8 cellular contexts compared by ENCODE assay signal in genomic region chr1:202926578-202927491, GRCh38. TPM values are rescaled to one million over a fixed set of nuclear protein-coding genes. Genes with fewer than 3 reads are reported as not detected.
A peak's percentile ranks its signal among the peaks of the same experiment; 100 is the strongest.
DNase-seq lines count a peak whose midpoint lies in the region; ATAC-seq and TF ChIP-seq lines count a peak whose summit lies in the region.

KLHL12 (minus strand) TSS chr1:202927234; CDS start chr1:202925162, 2,072 bp downstream.

- H3K27me3 Mint-ChIP-seq in dendritic cell treated with granulocyte-macrophage colony-stimulating factor and Interleukin-4, amounts not matched to agents 40 ng/mL and 50 ng/mL, for 4 days = peaks cover 3% of the 10 kb centered on the region

- no peaks in the 10 kb centered on the region for H3K27me3 ChIP-seq in left lung

- peaks cover 0 to 14% of the 10 kb centered on the region in 2 donors for H3K36me3 ChIP-seq in left lung

- peak within 1 kb of the TSS; percentile 91 for H3K4me3 Mint-ChIP-seq in dendritic cell treated with granulocyte-macrophage colony-stimulating factor and Interleukin-4, amounts not matched to agents 40 ng/mL and 50 ng/mL, for 4 days

- peak; percentile 46 to 63 for TF ChIP-seq CTCF in left lung (IDR thresholded peaks at IDR 0.05)

- H3K4me3 ChIP-seq in left lung = peak within 1 kb of the TSS; percentile 61 to 90

- DNase-seq in CD1c-positive myeloid dendritic cell (ENCODE audit: extremely low spot score) (peak; percentile 98), NCI-H748 treated with DMSO at 0.1 percent for 48 hours (lab: John Stamatoyannopoulos, UW) (peak; percentile 83), left lung (peak; percentile 97 to 99)
- peak; percentile 91 to 94 for DNase-seq in activated CD4-positive, alpha-beta T cell treated with anti-CD3 and anti-CD28 coated beads, Interleukin-2, amount 50 U/mL, for 24 hours (ENCODE audit: low read depth in 1 of 2, low spot score in 1 of 2)
- peak; percentile 89 to 92 for DNase-seq in stimulated activated CD4-positive, alpha-beta T cell treated with anti-CD3 and anti-CD28 coated beads, Interleukin-2, amount 100 ng/mL, for 48 hours

- H3K9me3 Mint-ChIP-seq in dendritic cell treated with granulocyte-macrophage colony-stimulating factor and Interleukin-4, amounts not matched to agents 40 ng/mL and 50 ng/mL, for 4 days = no peaks in the 10 kb centered on the region

- peaks cover 40% of the 10 kb centered on the region for H3K36me3 Mint-ChIP-seq in dendritic cell treated with granulocyte-macrophage colony-stimulating factor and Interleukin-4, amounts not matched to agents 40 ng/mL and 50 ng/mL, for 4 days (ENCODE audit: low read depth)

- peaks cover 0 to 41% of the 10 kb centered on the region in 2 donors for H3K4me1 ChIP-seq in left lung

- peak within 1 kb of the TSS; percentile 95 for H3K27ac Mint-ChIP-seq in dendritic cell treated with granulocyte-macrophage colony-stimulating factor and Interleukin-4, amounts not matched to agents 40 ng/mL and 50 ng/mL, for 4 days

- no peaks in the 10 kb centered on the region for H3K9me3 ChIP-seq in left lung

- peaks cover 40% of the 10 kb centered on the region for H3K4me1 Mint-ChIP-seq in dendritic cell treated with granulocyte-macrophage colony-stimulating factor and Interleukin-4, amounts not matched to agents 40 ng/mL and 50 ng/mL, for 4 days (ENCODE audit: low read depth)

- peak; percentile 90 for ATAC-seq in GM19395 (IDR thresholded peaks at IDR 0.05; ENCODE audit: unreplicated experiment)
- peak; percentile 81 for ATAC-seq in HG03565 (IDR thresholded peaks at IDR 0.05; ENCODE audit: unreplicated experiment)
- peak; percentile 98 for ATAC-seq in left lung

- H3K27ac ChIP-seq in left lung = peak within 1 kb of the TSS; percentile 94 to 97

- intact Hi-C loops in dendritic cell treated with granulocyte-macrophage colony-stimulating factor and Interleukin-4, amounts not matched to agents 40 ng/mL and 50 ng/mL, for 4 days (cut with micrococcal nuclease) = loop anchor here (2.0 to 5.0 kb wide), 3 partner anchors 40 to 72 kb away; partner anchors contain the start of genes CYB5R1 and RABIF
- intact Hi-C loops in left lung (cut with DNase I) = no loop called here

RNA-seq across cellular contexts. Expression of gene KLHL12, which starts in this region (rescaled TPM):
- 10 to 100 TPM; 26.6 to 29.7 TPM for total RNA-seq in left lung

Comparison
In these comparisons a context has a peak if more than half of its experiments do, and no peak if none do; other contexts are left out.
1. Peak in every context shown above with its lines: DNase-seq, ATAC-seq, H3K4me3 ChIP-seq and H3K27ac ChIP-seq.